20 cellular contexts compared by ENCODE assay signal in genomic region chr2:127796389-127796788, GRCh38. TPM values are rescaled to one million over a fixed set of nuclear protein-coding genes. Genes with fewer than 3 reads are reported as not detected.
DNase-seq lines count a peak whose midpoint lies in the region; ATAC-seq and TF ChIP-seq lines count a peak whose summit lies in the region.
"Had no signal": no experiment of that assay in that cellular context is flagged by ENCODE, and none has a peak within 500 bp of the region (broad histone marks: within the 10 kb centered on the region; RNA-seq: fewer than 3 reads in every experiment).

No MANE protein-coding gene starts in this region.

- H3K9ac ChIP-seq in Loucy (ENCODE audit: low read depth, low read length, poor library complexity, severe bottlenecking) = no peak overlapping the region
- H3K9ac ChIP-seq: SK-N-SH had no signal

- no peaks in the 10 kb centered on the region for H3K9me2 ChIP-seq in Loucy (replicated peaks; ENCODE audit: low read depth, low read length)
- H3K9me2 ChIP-seq: SK-N-SH had no signal

- intact Hi-C loops in activated CD8-positive, alpha-beta T cell treated with anti-CD3 and anti-CD28 coated beads for 36 hours (cut with micrococcal nuclease) = no loop called here

- peaks cover 8% of the 10 kb centered on the region; the same call in 1 of the 2 replicates for H3K36me3 ChIP-seq in Loucy (ENCODE audit: insufficient read depth, low read length)
- H3K36me3 ChIP-seq: vagina had no signal

- no peak for DNase-seq in activated CD8-positive, alpha-beta T cell treated with anti-CD3 and anti-CD28 coated beads for 36 hours
- DNase-seq in activated CD8-positive, alpha-beta T cell treated with anti-CD3 and anti-CD28 coated beads, Interleukin-2, amount 10 ng/mL, durations not matched to agents 7 days and 5 days = no peak
- no peak for DNase-seq in natural killer cell treated with Interleukin-12 subunit alpha and Interleukin-12 subunit beta and Interleukin-15 and Interleukin-18, amount 100 ng/mL, for 72 hours (ENCODE audit: low spot score)
- DNase-seq in cerebellar cortex (ENCODE audit: low spot score) (no peak), NCI-H82 treated with DMSO at 0.1 percent for 48 hours (lab: John Stamatoyannopoulos, UW; ENCODE audit: unreplicated experiment) (no peak), ureter (ENCODE audit: low spot score) (no peak)
- DNase-seq: activated CD8-positive, alpha-beta memory T cell treated with anti-CD3 and anti-CD28 coated beads for 24 hours; foreskin fibroblast; hypothalamus; NCI-H226; nucleus accumbens; PC-3; retina; SK-N-SH; stimulated activated CD4-positive, alpha-beta T cell treated with anti-CD3 and anti-CD28 coated beads, Interleukin-15, amount 100 ng/mL, for 24 hours; stimulated activated naive CD8-positive, alpha-beta T cell treated with anti-CD3 and anti-CD28 coated beads, Interleukin-15, amount 100 ng/mL, for 72 hours had no signal

- POLR2A ChIA-PET in activated CD8-positive, alpha-beta T cell treated with anti-CD3 and anti-CD28 coated beads for 36 hours (lab: Charles Lee) = interaction anchor here (0.9 kb wide), 1 partner anchor 14 kb away, joined by 4 read pairs; no protein-coding TSS in a partner anchor
- POLR2A ChIA-PET in activated CD8-positive, alpha-beta T cell treated with anti-CD3 and anti-CD28 coated beads, Interleukin-2, amount 10 ng/mL, durations not matched to agents 7 days and 5 days (lab: Charles Lee) = no interaction called here

- CTCF ChIA-PET in activated CD8-positive, alpha-beta T cell treated with anti-CD3 and anti-CD28 coated beads for 36 hours (lab: Charles Lee) = interaction anchor here (0.8 kb wide), 1 partner anchor 11 kb away, joined by 3 read pairs; no protein-coding TSS in a partner anchor
- CTCF ChIA-PET in activated CD8-positive, alpha-beta T cell treated with anti-CD3 and anti-CD28 coated beads, Interleukin-2, amount 10 ng/mL, durations not matched to agents 7 days and 5 days (lab: Charles Lee) = no interaction called here

- peak overlapping the region; percentile 60 for H3K27ac Mint-ChIP-seq in activated CD8-positive, alpha-beta T cell treated with anti-CD3 and anti-CD28 coated beads for 36 hours
- no peak overlapping the region for H3K27ac Mint-ChIP-seq in activated CD8-positive, alpha-beta T cell treated with anti-CD3 and anti-CD28 coated beads, Interleukin-2, amount 10 ng/mL, durations not matched to agents 7 days and 5 days
- no peak overlapping the region for H3K27ac Mint-ChIP-seq in activated T-helper 17 cell treated with anti-CD3 and anti-CD28 coated beads, Interleukin-2, amount 50 U/mL, for 72 hours
- peak overlapping the region; percentile 6 to 74 for H3K27ac Mint-ChIP-seq in natural killer cell treated with Interleukin-12 subunit alpha and Interleukin-12 subunit beta and Interleukin-15 and Interleukin-18, amount 100 ng/mL, for 72 hours

- H2AFZ ChIP-seq in Loucy (ENCODE audit: low read length) = no peak overlapping the region

- H3K79me2 ChIP-seq in Loucy (ENCODE audit: insufficient read depth, low read length) = peaks cover 100% of the 10 kb centered on the region

- no peaks in the 10 kb centered on the region for H3K9me3 ChIP-seq in Loucy (ENCODE audit: insufficient read depth, low read depth, low read length)
- H3K9me3 ChIP-seq: ascending aorta, SK-N-SH, vagina had no signal

- no peaks in the 10 kb centered on the region for H3F3A ChIP-seq in Loucy (ENCODE audit: low read depth)

- no peak for ATAC-seq in activated CD8-positive, alpha-beta T cell treated with anti-CD3 and anti-CD28 coated beads for 36 hours
- ATAC-seq in activated CD8-positive, alpha-beta T cell treated with anti-CD3 and anti-CD28 coated beads, Interleukin-2, amount 10 ng/mL, durations not matched to agents 7 days and 5 days = no peak
- no peak for ATAC-seq in activated T-helper 17 cell treated with anti-CD3 and anti-CD28 coated beads, Interleukin-2, amount 50 U/mL, for 72 hours (replicated peaks)
- no peak for ATAC-seq in natural killer cell treated with Interleukin-12 subunit alpha and Interleukin-12 subunit beta and Interleukin-15 and Interleukin-18, amount 100 ng/mL, for 72 hours
- ATAC-seq: PC-3; stimulated activated naive CD8-positive, alpha-beta T cell treated with anti-CD3 and anti-CD28 coated beads, Interleukin-15, amount 100 ng/mL, for 72 hours had no signal

- peak overlapping the region; percentile 21 for H3K4me2 ChIP-seq in Loucy (ENCODE audit: low read depth, low read length, poor library complexity, severe bottlenecking)
- H3K4me2 ChIP-seq: SK-N-SH had no signal

- H3K27me3 ChIP-seq in Loucy (ENCODE audit: insufficient read depth, low read length, poor library complexity, severe bottlenecking) = no peaks in the 10 kb centered on the region
- H3K27me3 ChIP-seq: ascending aorta, vagina had no signal

- no peaks in the 10 kb centered on the region for H3K9me3 Mint-ChIP-seq in activated CD8-positive, alpha-beta T cell treated with anti-CD3 and anti-CD28 coated beads for 36 hours
- H3K9me3 Mint-ChIP-seq in activated CD8-positive, alpha-beta T cell treated with anti-CD3 and anti-CD28 coated beads, Interleukin-2, amount 10 ng/mL, durations not matched to agents 7 days and 5 days (ENCODE audit: insufficient read depth) = no peaks in the 10 kb centered on the region
- no peaks in the 10 kb centered on the region for H3K9me3 Mint-ChIP-seq in activated T-helper 17 cell treated with anti-CD3 and anti-CD28 coated beads, Interleukin-2, amount 50 U/mL, for 72 hours
- no peaks in the 10 kb centered on the region for H3K9me3 Mint-ChIP-seq in natural killer cell treated with Interleukin-12 subunit alpha and Interleukin-12 subunit beta and Interleukin-15 and Interleukin-18, amount 100 ng/mL, for 72 hours
- H3K9me3 Mint-ChIP-seq: stimulated activated naive CD8-positive, alpha-beta T cell treated with anti-CD3 and anti-CD28 coated beads, Interleukin-15, amount 100 ng/mL, for 72 hours had no signal

- no peak overlapping the region for H3K4me3 Mint-ChIP-seq in activated CD8-positive, alpha-beta T cell treated with anti-CD3 and anti-CD28 coated beads for 36 hours
- H3K4me3 Mint-ChIP-seq in activated CD8-positive, alpha-beta T cell treated with anti-CD3 and anti-CD28 coated beads, Interleukin-2, amount 10 ng/mL, durations not matched to agents 7 days and 5 days = no peak overlapping the region
- peak overlapping the region; percentile 1 for H3K4me3 Mint-ChIP-seq in activated T-helper 17 cell treated with anti-CD3 and anti-CD28 coated beads, Interleukin-2, amount 50 U/mL, for 72 hours
- no peak overlapping the region for H3K4me3 Mint-ChIP-seq in natural killer cell treated with Interleukin-12 subunit alpha and Interleukin-12 subunit beta and Interleukin-15 and Interleukin-18, amount 100 ng/mL, for 72 hours
- H3K4me3 Mint-ChIP-seq: stimulated activated naive CD8-positive, alpha-beta T cell treated with anti-CD3 and anti-CD28 coated beads, Interleukin-15, amount 100 ng/mL, for 72 hours had no signal

- TF ChIP-seq CTCF in activated CD8-positive, alpha-beta T cell treated with anti-CD3 and anti-CD28 coated beads for 36 hours (IDR thresholded peaks at IDR 0.05) = no peak
- no peak for TF ChIP-seq CTCF in Loucy (conservative IDR thresholded peaks at IDR 0.05; ENCODE audit: low read length)

- peaks cover 9% of the 10 kb centered on the region for H3K4me1 ChIP-seq in Loucy (ENCODE audit: insufficient read depth, low read length, poor library complexity, severe bottlenecking)

- H3K36me3 Mint-ChIP-seq in activated CD8-positive, alpha-beta T cell treated with anti-CD3 and anti-CD28 coated beads for 36 hours (ENCODE audit: low read depth) = peaks cover 32% of the 10 kb centered on the region
- peaks cover 38% of the 10 kb centered on the region for H3K36me3 Mint-ChIP-seq in activated CD8-positive, alpha-beta T cell treated with anti-CD3 and anti-CD28 coated beads, Interleukin-2, amount 10 ng/mL, durations not matched to agents 7 days and 5 days (ENCODE audit: low read depth)
- peaks cover 75% of the 10 kb centered on the region for H3K36me3 Mint-ChIP-seq in activated T-helper 17 cell treated with anti-CD3 and anti-CD28 coated beads, Interleukin-2, amount 50 U/mL, for 72 hours (ENCODE audit: low read depth)
- no peaks in the 10 kb centered on the region for H3K36me3 Mint-ChIP-seq in natural killer cell treated with Interleukin-12 subunit alpha and Interleukin-12 subunit beta and Interleukin-15 and Interleukin-18, amount 100 ng/mL, for 72 hours

- H4K20me1 ChIP-seq in Loucy (ENCODE audit: insufficient read depth, low read length, poor library complexity, severe bottlenecking) = peaks cover 89% of the 10 kb centered on the region

- peaks cover 62% of the 10 kb centered on the region for H3K4me1 Mint-ChIP-seq in activated CD8-positive, alpha-beta T cell treated with anti-CD3 and anti-CD28 coated beads for 36 hours (ENCODE audit: low read depth)
- H3K4me1 Mint-ChIP-seq in activated CD8-positive, alpha-beta T cell treated with anti-CD3 and anti-CD28 coated beads, Interleukin-2, amount 10 ng/mL, durations not matched to agents 7 days and 5 days (ENCODE audit: low read depth) = peaks cover 27% of the 10 kb centered on the region
- peaks cover 19% of the 10 kb centered on the region for H3K4me1 Mint-ChIP-seq in activated T-helper 17 cell treated with anti-CD3 and anti-CD28 coated beads, Interleukin-2, amount 50 U/mL, for 72 hours
- H3K4me1 Mint-ChIP-seq in natural killer cell treated with Interleukin-12 subunit alpha and Interleukin-12 subunit beta and Interleukin-15 and Interleukin-18, amount 100 ng/mL, for 72 hours (ENCODE audit: low read depth in 2 of 2) = peaks cover 41% of the 10 kb centered on the region in 2 donors

- no peak overlapping the region for H3K4me3 ChIP-seq in Loucy (ENCODE audit: low read length, poor library complexity, severe bottlenecking)
- H3K4me3 ChIP-seq: ascending aorta, vagina had no signal

- no peaks in the 10 kb centered on the region for H3K27me3 Mint-ChIP-seq in activated CD8-positive, alpha-beta T cell treated with anti-CD3 and anti-CD28 coated beads for 36 hours
- no peaks in the 10 kb centered on the region for H3K27me3 Mint-ChIP-seq in activated CD8-positive, alpha-beta T cell treated with anti-CD3 and anti-CD28 coated beads, Interleukin-2, amount 10 ng/mL, durations not matched to agents 7 days and 5 days (ENCODE audit: low read depth)
- H3K27me3 Mint-ChIP-seq in activated T-helper 17 cell treated with anti-CD3 and anti-CD28 coated beads, Interleukin-2, amount 50 U/mL, for 72 hours = no peaks in the 10 kb centered on the region
- no peaks in the 10 kb centered on the region for H3K27me3 Mint-ChIP-seq in natural killer cell treated with Interleukin-12 subunit alpha and Interleukin-12 subunit beta and Interleukin-15 and Interleukin-18, amount 100 ng/mL, for 72 hours
- H3K27me3 Mint-ChIP-seq: stimulated activated naive CD8-positive, alpha-beta T cell treated with anti-CD3 and anti-CD28 coated beads, Interleukin-15, amount 100 ng/mL, for 72 hours had no signal

RNA-seq across cellular contexts. Expression of gene WDR33, which starts 14.6 kb away (rescaled TPM):
- total RNA-seq in activated CD8-positive, alpha-beta T cell treated with anti-CD3 and anti-CD28 coated beads for 36 hours = 10 to 100 TPM; 71.4 to 74.6 TPM
- 10 to 100 TPM; 64.3 to 68.3 TPM for total RNA-seq in activated CD8-positive, alpha-beta T cell treated with anti-CD3 and anti-CD28 coated beads, Interleukin-2, amount 10 ng/mL, durations not matched to agents 7 days and 5 days
- total RNA-seq in activated T-helper 17 cell treated with anti-CD3 and anti-CD28 coated beads, Interleukin-2, amount 50 U/mL, for 72 hours = 10 to 100 TPM; 72.6 to 80.3 TPM
- total RNA-seq in natural killer cell treated with Interleukin-12 subunit alpha and Interleukin-12 subunit beta and Interleukin-15 and Interleukin-18, amount 100 ng/mL, for 72 hours = 10 to 100 TPM; 70.6 to 85.3 TPM
- total RNA-seq in ureter = 60.1 TPM

Comparison
In these comparisons a context has a peak if more than half of its experiments do, and no peak if none do; other contexts are left out.
1. H3K27ac Mint-ChIP-seq: peak in activated CD8-positive, alpha-beta T cell treated with anti-CD3 and anti-CD28 coated beads for 36 hours (single experiment) and natural killer cell treated with Interleukin-12 subunit alpha and Interleukin-12 subunit beta and Interleukin-15 and Interleukin-18, amount 100 ng/mL, for 72 hours (2 of 2); none in activated CD8-positive, alpha-beta T cell treated with anti-CD3 and anti-CD28 coated beads, Interleukin-2, amount 10 ng/mL, durations not matched to agents 7 days and 5 days (single experiment) and activated T-helper 17 cell treated with anti-CD3 and anti-CD28 coated beads, Interleukin-2, amount 50 U/mL, for 72 hours (single experiment).